Comparison of ENCODE assay signal across 22 cellular contexts in genomic region chr13:26041476-26041875, GRCh38. TPM values are rescaled to one million over a fixed set of nuclear protein-coding genes. Genes with fewer than 3 reads are reported as not detected.
A peak's percentile ranks its signal among the peaks of the same experiment; 100 is the strongest.
DNase-seq lines count a peak whose midpoint lies in the region; ATAC-seq and TF ChIP-seq lines count a peak whose summit lies in the region.
"Had no signal": no experiment of that assay in that cellular context is flagged by ENCODE, and none has a peak within 500 bp of the region (broad histone marks: within the 10 kb centered on the region; RNA-seq: fewer than 3 reads in every experiment).

No MANE protein-coding gene starts in this region.

- TF ChIP-seq CTCF in Loucy (conservative IDR thresholded peaks at IDR 0.05; ENCODE audit: low read length) (no peak), thyroid gland (IDR thresholded peaks at IDR 0.05) (no peak)

- H3K27me3 ChIP-seq in Loucy (ENCODE audit: insufficient read depth, low read length, poor library complexity, severe bottlenecking) (no peaks in the 10 kb centered on the region), mesenchymal stem cell (ENCODE audit: control insufficient read depth in 1 of 2, insufficient read depth in 1 of 2, low read length in 2 of 2) (peaks cover 0 to 28% of the 10 kb centered on the region in 2 experiments), thyroid gland (no peaks in the 10 kb centered on the region)

- H3K79me2 ChIP-seq in Loucy (ENCODE audit: insufficient read depth, low read length), result peaks cover 21% of the 10 kb centered on the region

- no peaks in the 10 kb centered on the region for H3K9me2 ChIP-seq in Loucy (replicated peaks; ENCODE audit: low read depth, low read length)

- DNase-seq in DMS79 treated with DMSO at 0.1 percent for 48 hours (lab: John Stamatoyannopoulos, UW), result peak; percentile 6
- DNase-seq in DMS79 (lab: John Stamatoyannopoulos, UW), result no peak
- DNase-seq in mesenchymal stem cell, result no peak
- peak; percentile 73 for DNase-seq in thyroid gland
- DNase-seq: AML-193; Caco-2; CD4-positive, alpha-beta T cell; DMS153; DND-41; EL; GM23248; HCEC 1CT had no signal

- H2BK5ac ChIP-seq in mesenchymal stem cell (ENCODE audit: low read depth, low read length, poor library complexity, severe bottlenecking), result no peak overlapping the region

- intact Hi-C loops in thyroid gland (cut with DNase I), result no loop called here

- H3K4me3 ChIP-seq in Loucy (ENCODE audit: low read length, poor library complexity, severe bottlenecking), result no peak overlapping the region
- no peak overlapping the region for H3K4me3 ChIP-seq in mesenchymal stem cell (ENCODE audit: insufficient read depth in 1 of 2, low read depth in 1 of 2, low read length in 2 of 2)
- no peak overlapping the region for H3K4me3 ChIP-seq in thyroid gland (replicated peaks in 1 of 3)
- H3K4me3 ChIP-seq: A549, GM12878, GM23248 had no signal

- H3K4me1 ChIP-seq in Loucy (ENCODE audit: insufficient read depth, low read length, poor library complexity, severe bottlenecking), result peaks cover 50% of the 10 kb centered on the region
- H3K4me1 ChIP-seq in mesenchymal stem cell (ENCODE audit: control insufficient read depth, insufficient read depth, low read depth, low read length), result peaks cover 10% of the 10 kb centered on the region
- H3K4me1 ChIP-seq in thyroid gland, result peaks cover 26 to 31% of the 10 kb centered on the region in 2 donors
- H3K4me1 ChIP-seq: A549 had no signal

- H3K79me1 ChIP-seq in mesenchymal stem cell (replicated peaks; ENCODE audit: low read length, poor library complexity, severe bottlenecking), result peaks cover 4% of the 10 kb centered on the region

- TF ChIP-seq POLR2A in thyroid gland (IDR thresholded peaks at IDR 0.05), result peak in 1 of 2 donors; percentile 56

- peaks cover 4% of the 10 kb centered on the region; the same call in 1 of the 2 replicates for H3K36me3 ChIP-seq in Loucy (ENCODE audit: insufficient read depth, low read length)
- H3K36me3 ChIP-seq in mesenchymal stem cell (ENCODE audit: control insufficient read depth in 1 of 2, insufficient read depth in 2 of 2, low read depth in 1 of 2, low read length in 2 of 2), result peaks cover 0 to 12% of the 10 kb centered on the region in 2 experiments
- peaks cover 0 to 6% of the 10 kb centered on the region in 2 donors for H3K36me3 ChIP-seq in thyroid gland

- no peak overlapping the region for H2BK15ac ChIP-seq in mesenchymal stem cell (ENCODE audit: low read depth, poor library complexity, severe bottlenecking)

- no peak overlapping the region for H3K4ac ChIP-seq in mesenchymal stem cell (ENCODE audit: low read depth in 1 of 2, low read length in 2 of 2)

- H3K23ac ChIP-seq in mesenchymal stem cell (ENCODE audit: low read length in 2 of 2), result no peak overlapping the region

- peak overlapping the region; percentile 1 for H3K9ac ChIP-seq in Loucy (ENCODE audit: low read depth, low read length, poor library complexity, severe bottlenecking)
- no peak overlapping the region for H3K9ac ChIP-seq in mesenchymal stem cell (ENCODE audit: low read length)
- H3K9ac ChIP-seq: GM23248 had no signal

- ATAC-seq in GM18907 (IDR thresholded peaks at IDR 0.05; ENCODE audit: unreplicated experiment) (no peak), HG03469 (IDR thresholded peaks at IDR 0.05; ENCODE audit: unreplicated experiment) (no peak)
- ATAC-seq: A549, GM12878 had no signal

- H3K9me3 ChIP-seq in Loucy (ENCODE audit: insufficient read depth, low read depth, low read length) (no peaks in the 10 kb centered on the region; the same call in 1 of the 2 replicates), mesenchymal stem cell (ENCODE audit: control insufficient read depth, low read length) (no peaks in the 10 kb centered on the region), thyroid gland (no peaks in the 10 kb centered on the region)
- H3K9me3 ChIP-seq: A549, Caco-2 had no signal

- WGBS in mesenchymal stem cell, result 43% methylated on average over 1 of the region's 3 CpGs
- WGBS in thyroid gland, 2 donors, result 19 to 37% methylated on average over 3 of the region's 3 CpGs

- no peak overlapping the region for H2AK5ac ChIP-seq in mesenchymal stem cell (ENCODE audit: low read length, severe bottlenecking)

- no peak overlapping the region for H2BK120ac ChIP-seq in mesenchymal stem cell (ENCODE audit: low read depth, low read length)

- no peak overlapping the region for H4K91ac ChIP-seq in mesenchymal stem cell (ENCODE audit: low read length)

- H3K18ac ChIP-seq in mesenchymal stem cell (ENCODE audit: low read depth in 1 of 2, low read length in 2 of 2), result no peak overlapping the region

- H4K8ac ChIP-seq in mesenchymal stem cell (ENCODE audit: low read length), result no peak overlapping the region

- peaks cover 17% of the 10 kb centered on the region for H3F3A ChIP-seq in Loucy (ENCODE audit: low read depth)

- H3K27ac ChIP-seq in mesenchymal stem cell (ENCODE audit: low read length, poor library complexity, severe bottlenecking) (peak overlapping the region; percentile 38), thyroid gland (peak overlapping the region; percentile 62 to 83 (median 79))
- H3K27ac ChIP-seq: 22Rv1, A549, C4-2B, GM23248, HL-60 had no signal

- peaks cover 5% of the 10 kb centered on the region for H4K20me1 ChIP-seq in Loucy (ENCODE audit: insufficient read depth, low read length, poor library complexity, severe bottlenecking)

- H3K4me2 ChIP-seq in Loucy (ENCODE audit: low read depth, low read length, poor library complexity, severe bottlenecking) (no peak overlapping the region), mesenchymal stem cell (ENCODE audit: low read length, poor library complexity, severe bottlenecking) (no peak overlapping the region)
- H3K4me2 ChIP-seq: A549 had no signal

- H3K14ac ChIP-seq in mesenchymal stem cell (ENCODE audit: low read length in 2 of 2), result no peak overlapping the region

- no peak overlapping the region for H2BK12ac ChIP-seq in mesenchymal stem cell (ENCODE audit: low read length in 2 of 2)

- H2AFZ ChIP-seq in Loucy (ENCODE audit: low read length) (no peak overlapping the region), mesenchymal stem cell (ENCODE audit: low read depth, low read length) (no peak overlapping the region)
- H2AFZ ChIP-seq: GM23248 had no signal

RNA-seq across cellular contexts. Expression of gene SHISA2, which starts 10.3 kb away (rescaled TPM):
- polyA plus RNA-seq in mesenchymal stem cell (2013, experiment 1 of 2), result 0.98 TPM
- 1.1 TPM for polyA plus RNA-seq in mesenchymal stem cell (2013, experiment 2 of 2)
- 100 to 1,000 TPM in 1 of 4 donors, 10 to 100 TPM in 3; 47.4 to 124 (median 79.8) TPM for total RNA-seq in thyroid gland
- total RNA-seq: Caco-2, G401 had no signal
- polyA plus RNA-seq: A549, BJ had no signal

Comparison
In these comparisons a context has a peak if more than half of its experiments do, and no peak if none do; other contexts are left out.
1. DNase-seq: peak in DMS79 treated with DMSO at 0.1 percent for 48 hours (single experiment) and thyroid gland (2 of 2); none in DMS79 (single experiment) and mesenchymal stem cell (single experiment).